18 cellular contexts compared by ENCODE assay signal in genomic region chr14:26415618-26416123, GRCh38.
DNase-seq lines count a peak whose midpoint lies in the region; ATAC-seq and TF ChIP-seq lines count a peak whose summit lies in the region.
"Had no signal": no experiment of that assay in that cellular context is flagged by ENCODE, and none has a peak within 500 bp of the region (broad histone marks: within the 10 kb centered on the region; RNA-seq: fewer than 3 reads in every experiment).

No MANE protein-coding gene starts in this region.

- in situ Hi-C loops in G401 (cut with HindIII; ENCODE audit: low sequenced_read_pairs), result no loop called here

- CTCF ChIA-PET in GM10248 (lab: Yijun Ruan, JAX), result no interaction called here

- peaks cover 18 to 21% of the 10 kb centered on the region in 2 donors for H3K9me3 Mint-ChIP-seq in activated naive CD4-positive, alpha-beta T cell treated with anti-CD3 and anti-CD28 coated beads, Interleukin-2, amount 50 U/mL, for 72 hours

- peak; percentile 44 for ATAC-seq in left colon
- no peak for ATAC-seq in activated naive CD4-positive, alpha-beta T cell treated with anti-CD3 and anti-CD28 coated beads, Interleukin-2, amount 50 U/mL, for 72 hours
- ATAC-seq: natural killer cell had no signal

- intact Hi-C loops in left colon (cut with DNase I, micrococcal nuclease), result no loop called here

- TF ChIP-seq CTCF in GM10248 (IDR thresholded peaks at IDR 0.05; ENCODE audit: control extremely low read depth, extremely low read depth, low read depth, missing control alignments), result no peak

- peak; percentile 95 for DNase-seq in G401 (ENCODE audit: low spot score)
- DNase-seq in cerebellar cortex (ENCODE audit: low spot score), result peak; percentile 94
- peak; percentile 29 to 61 for DNase-seq in left colon
- peak; percentile 86 for DNase-seq in renal cortical epithelial cell (ENCODE audit: low read depth)
- no peak for DNase-seq in GM10248 (ENCODE audit: extremely low spot score)
- DNase-seq in activated naive CD4-positive, alpha-beta T cell treated with anti-CD3 and anti-CD28 coated beads, Interleukin-2, amount 50 U/mL, for 72 hours (ENCODE audit: low spot score in 2 of 2), result no peak
- DNase-seq in DMS153 treated with DMSO at 0.1 percent for 48 hours (lab: John Stamatoyannopoulos, UW; ENCODE audit: unreplicated experiment), result no peak
- DNase-seq in NCI-H82 treated with DMSO at 0.1 percent for 48 hours (lab: John Stamatoyannopoulos, UW; ENCODE audit: unreplicated experiment), result no peak
- DNase-seq: activated CD8-positive, alpha-beta memory T cell treated with anti-CD3 and anti-CD28 coated beads for 24 hours; activated naive CD8-positive, alpha-beta T cell treated with anti-CD3 and anti-CD28 coated beads for 36 hours; CD8-positive, alpha-beta memory T cell; foreskin melanocyte; natural killer cell; NCI-H146; NCI-H2227 treated with DMSO at 0.1 percent for 48 hours; NK-92 treated with Interleukin-12 subunit alpha and Interleukin-12 subunit beta, amount 100 ng/mL, for 24 hours; retina had no signal

- H3K27ac Mint-ChIP-seq in activated naive CD4-positive, alpha-beta T cell treated with anti-CD3 and anti-CD28 coated beads, Interleukin-2, amount 50 U/mL, for 72 hours, result no peak overlapping the region
- H3K27ac Mint-ChIP-seq: activated naive CD8-positive, alpha-beta T cell treated with anti-CD3 and anti-CD28 coated beads for 36 hours; CD8-positive, alpha-beta memory T cell; natural killer cell; stimulated activated naive CD8-positive, alpha-beta T cell treated with anti-CD3 and anti-CD28 coated beads, Interleukin-15, Interleukin-2, amounts not matched to agents 100 ng/mL and 50 ng/mL, for 24 hours had no signal

- H3K36me3 Mint-ChIP-seq in activated naive CD4-positive, alpha-beta T cell treated with anti-CD3 and anti-CD28 coated beads, Interleukin-2, amount 50 U/mL, for 72 hours, result peaks cover 0 to 4% of the 10 kb centered on the region in 2 donors
- H3K36me3 Mint-ChIP-seq: activated naive CD8-positive, alpha-beta T cell treated with anti-CD3 and anti-CD28 coated beads for 36 hours; CD8-positive, alpha-beta memory T cell; natural killer cell had no signal

- POLR2A ChIA-PET in GM10248 (lab: Yijun Ruan, JAX), result no interaction called here

Comparison
In these comparisons a context has a peak if more than half of its experiments do, and no peak if none do; other contexts are left out.
1. DNase-seq: peak in G401 (single experiment), cerebellar cortex (single experiment), left colon (2 of 2) and renal cortical epithelial cell (single experiment); none in GM10248 (single experiment), activated naive CD4-positive, alpha-beta T cell treated with anti-CD3 and anti-CD28 coated beads, Interleukin-2, amount 50 U/mL, for 72 hours (0 of 2), DMS153 treated with DMSO at 0.1 percent for 48 hours (single experiment) and NCI-H82 treated with DMSO at 0.1 percent for 48 hours (single experiment).